Comparison of ENCODE assay signal across 9 cellular contexts in the genomic region with DNA sequence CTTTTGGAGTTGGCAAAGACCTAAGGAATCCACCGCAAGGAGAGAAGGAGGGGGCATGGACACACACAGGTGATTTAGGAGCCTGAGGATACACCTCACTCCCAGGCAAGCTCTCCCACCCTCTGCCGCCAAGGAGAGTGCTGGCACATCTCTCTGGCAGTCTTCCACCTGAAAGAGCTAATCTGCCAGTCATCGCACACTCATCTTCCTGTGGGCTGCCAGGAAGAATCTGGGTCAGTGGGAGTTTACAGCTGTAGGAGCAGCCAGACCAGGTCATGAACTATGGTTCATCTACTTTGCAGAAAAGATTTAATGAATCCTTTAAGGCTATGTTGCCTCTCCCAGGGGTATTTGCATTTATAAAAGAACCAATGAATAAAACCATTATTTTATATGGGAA.
DNase-seq lines count a peak whose midpoint lies in the region; ATAC-seq and TF ChIP-seq lines count a peak whose summit lies in the region.
"Had no signal": no experiment of that assay in that cellular context is flagged by ENCODE, and none has a peak within 500 bp of the region (broad histone marks: within the 10 kb centered on the region; RNA-seq: fewer than 3 reads in every experiment).

No MANE protein-coding gene starts in this region.

- peaks cover 4% of the 10 kb centered on the region for H3K9me3 Mint-ChIP-seq in chondrocyte (ENCODE audit: low read depth)

- peak overlapping the region; percentile 91 for H3K27ac Mint-ChIP-seq in chondrocyte (ENCODE audit: unreplicated experiment)

- H3K4me3 ChIP-seq in suprapubic skin = no peak overlapping the region

- peaks cover 34% of the 10 kb centered on the region for H3K4me1 ChIP-seq in suprapubic skin

- peak; percentile 70 for DNase-seq in NCI-H2029 treated with DMSO at 0.1 percent for 48 hours (lab: John Stamatoyannopoulos, UW)
- DNase-seq in chondrocyte (ENCODE audit: low spot score) = no peak
- no peak for DNase-seq in omental fat pad (ENCODE audit: low spot score)
- no peak for DNase-seq in suprapubic skin (ENCODE audit: low spot score in 2 of 2)
- no peak for DNase-seq in ecto neural progenitor cell (ENCODE audit: low spot score)
- DNase-seq in stimulated activated CD4-positive, alpha-beta T cell treated with anti-CD3 and anti-CD28 coated beads, Interleukin-1b, Interleukin-23, amount 100 ng/mL, for 48 hours = no peak
- DNase-seq: Caco-2 had no signal

- H3K27me3 ChIP-seq in suprapubic skin = no peaks in the 10 kb centered on the region

- no peaks in the 10 kb centered on the region for H3K36me3 ChIP-seq in suprapubic skin

- TF ChIP-seq CTCF in C4-2B (conservative IDR thresholded peaks at IDR 0.05) (no peak), chondrocyte (IDR thresholded peaks at IDR 0.05) (no peak), omental fat pad (IDR thresholded peaks at IDR 0.05) (no peak), suprapubic skin (IDR thresholded peaks at IDR 0.05) (no peak)

- H3K4me1 Mint-ChIP-seq in chondrocyte (ENCODE audit: low read depth) = peaks cover 74% of the 10 kb centered on the region

- peak overlapping the region; percentile 98 for H3K27ac ChIP-seq in C4-2B
- no peak overlapping the region for H3K27ac ChIP-seq in suprapubic skin

- H3K36me3 Mint-ChIP-seq in chondrocyte (ENCODE audit: low read depth) = no peaks in the 10 kb centered on the region

- no peak for TF ChIP-seq POLR2A in suprapubic skin (IDR thresholded peaks at IDR 0.05)

- H3K27me3 Mint-ChIP-seq in chondrocyte (ENCODE audit: low read depth) = no peaks in the 10 kb centered on the region

- 36% methylated on average over 3 of the region's 3 CpGs for WGBS in suprapubic skin

- H3K9me3 ChIP-seq in suprapubic skin = no peaks in the 10 kb centered on the region
- H3K9me3 ChIP-seq: Caco-2 had no signal

- ATAC-seq in omental fat pad (ENCODE audit: low FRiP score) = peak; percentile 80
- ATAC-seq in HG02678 (IDR thresholded peaks at IDR 0.05; ENCODE audit: unreplicated experiment) = no peak

- H3K4me3 Mint-ChIP-seq in chondrocyte (ENCODE audit: unreplicated experiment) = no peak overlapping the region

- no peak for TF ChIP-seq EP300 in suprapubic skin (IDR thresholded peaks at IDR 0.05)
